ENCODE assay signal across 19 cellular contexts in genomic region chr20:22626501-22626900, GRCh38. TPM values are rescaled to one million over a fixed set of nuclear protein-coding genes. Genes with fewer than 3 reads are reported as not detected.
DNase-seq lines count a peak whose midpoint lies in the region; ATAC-seq and TF ChIP-seq lines count a peak whose summit lies in the region.
"Had no signal": no experiment of that assay in that cellular context is flagged by ENCODE, and none has a peak within 500 bp of the region (broad histone marks: within the 10 kb centered on the region; RNA-seq: fewer than 3 reads in every experiment).

No MANE protein-coding gene starts in this region.

- intact Hi-C loops in lower leg skin (cut with DNase I; ENCODE audit: low total_unique reads) (no loop called here), natural killer cell (cut with micrococcal nuclease) (no loop called here)

- H3K4me3 ChIP-seq in GM23338 (no peak overlapping the region), lower leg skin (ENCODE audit: low read depth, poor library complexity, severe bottlenecking) (no peak overlapping the region)
- H3K4me3 ChIP-seq: GM23248 had no signal

- no peak overlapping the region for H2AFZ ChIP-seq in GM23338
- H2AFZ ChIP-seq: GM23248 had no signal

- peaks cover 16% of the 10 kb centered on the region for H3K4me1 ChIP-seq in GM23338 (ENCODE audit: insufficient read depth)

- peaks cover 7% of the 10 kb centered on the region for H3K27me3 Mint-ChIP-seq in GM23338 (ENCODE audit: insufficient read depth, low read depth, poor library complexity)
- no peaks in the 10 kb centered on the region for H3K27me3 Mint-ChIP-seq in natural killer cell (ENCODE audit: low read depth in 2 of 2)
- H3K27me3 Mint-ChIP-seq: CD4-positive, alpha-beta memory T cell had no signal

- H3K27ac Mint-ChIP-seq in GM23338 = no peak overlapping the region
- no peak overlapping the region for H3K27ac Mint-ChIP-seq in natural killer cell
- H3K27ac Mint-ChIP-seq: CD4-positive, alpha-beta memory T cell; H9 had no signal

- peaks cover 5% of the 10 kb centered on the region; the same call in 1 of the 2 replicates for H3K9me2 ChIP-seq in GM23338 (ENCODE audit: insufficient read depth)

- DNase-seq in NCI-H2196 treated with DMSO at 0.1 percent for 48 hours (lab: John Stamatoyannopoulos, UW; ENCODE audit: unreplicated experiment) (peak; percentile 22), NCI-H2196 (lab: John Stamatoyannopoulos, UW; ENCODE audit: unreplicated experiment) (no peak), GM23338 (ENCODE audit: low spot score) (peak; percentile 10), NCI-H69 (lab: John Stamatoyannopoulos, UW) (peak; percentile 15), left kidney (ENCODE audit: low read depth, low spot score) (peak; percentile 94), lower leg skin (ENCODE audit: low spot score in 2 of 2) (no peak), D341Med (ENCODE audit: low spot score) (no peak), natural killer cell (no peak)
- DNase-seq: C1 segment of cervical spinal cord; Calu3; CD4-positive, alpha-beta memory T cell; COR-L47; DMS153; DND-41; GM23248; H9 had no signal

- H3K4me3 Mint-ChIP-seq in GM23338 (no peak overlapping the region), natural killer cell (no peak overlapping the region)
- H3K4me3 Mint-ChIP-seq: CD4-positive, alpha-beta memory T cell; H9 had no signal

- H4K20me1 ChIP-seq in GM23338 (replicated peaks; ENCODE audit: insufficient read depth) = no peaks in the 10 kb centered on the region

- no peaks in the 10 kb centered on the region for H3K36me3 ChIP-seq in GM23338 (ENCODE audit: insufficient read depth)

- TF ChIP-seq CTCF in GM23338 (conservative IDR thresholded peaks at IDR 0.05; ENCODE audit: low read depth in 2 of 2) (no peak), lower leg skin (IDR thresholded peaks at IDR 0.05) (no peak), natural killer cell (IDR thresholded peaks at IDR 0.05) (no peak)

- H3K27me3 ChIP-seq in GM23338 (ENCODE audit: insufficient read depth) = peaks cover 14% of the 10 kb centered on the region

- no peak overlapping the region for H3K4me2 ChIP-seq in GM23338

- H3K27ac ChIP-seq in GM23338 (ENCODE audit: low read depth) = no peak overlapping the region
- H3K27ac ChIP-seq: GM23248 had no signal

- ATAC-seq in GM23338 (peak; percentile 39; the same call in 2 of the 3 replicates), natural killer cell (no peak)
- ATAC-seq: HCT116 had no signal

- H3K9me3 Mint-ChIP-seq in GM23338 (no peaks in the 10 kb centered on the region), natural killer cell (no peaks in the 10 kb centered on the region)
- H3K9me3 Mint-ChIP-seq: H9 had no signal

- no peak for TF ChIP-seq POLR2A in lower leg skin (IDR thresholded peaks at IDR 0.05)

- no peaks in the 10 kb centered on the region for H3F3A ChIP-seq in GM23338 (replicated peaks; ENCODE audit: low read depth)

- H3K79me2 ChIP-seq in GM23338 (replicated peaks; ENCODE audit: insufficient read depth) = no peaks in the 10 kb centered on the region

- no peaks in the 10 kb centered on the region for H3K36me3 Mint-ChIP-seq in GM23338 (ENCODE audit: low read depth)
- H3K36me3 Mint-ChIP-seq in natural killer cell = no peaks in the 10 kb centered on the region
- H3K36me3 Mint-ChIP-seq: CD4-positive, alpha-beta memory T cell had no signal

- H3K4me1 Mint-ChIP-seq in GM23338 (peaks cover 17% of the 10 kb centered on the region), natural killer cell (no peaks in the 10 kb centered on the region)
- H3K4me1 Mint-ChIP-seq: CD4-positive, alpha-beta memory T cell had no signal

- 74 to 89% methylated on average over 1 of the region's 1 CpG for WGBS in lower leg skin, 2 donors

TF ChIP-seq in GM23338, 12 proteins besides CTCF, POLR2A, EP300 and RAD21 (continues in another document):
- TF ChIP-seq STAT1 (IDR thresholded peaks at IDR 0.05; ENCODE audit: unreplicated experiment) (no peak), REST (IDR thresholded peaks at IDR 0.05; ENCODE audit: unreplicated experiment) (no peak), NANOG (IDR thresholded peaks at IDR 0.05; ENCODE audit: borderline replicate concordance) (no peak), POLR2AphosphoS5 (IDR thresholded peaks at IDR 0.05; ENCODE audit: low read depth) (no peak), EZH2 (IDR thresholded peaks at IDR 0.05; ENCODE audit: low read depth, unreplicated experiment) (no peak), ZNF114 (CRISPR knock-in tag; IDR thresholded peaks at IDR 0.05) (no peak), ETS1 (IDR thresholded peaks at IDR 0.05) (no peak)

RNA-seq across cellular contexts. Expression of gene FOXA2, which starts 42.1 kb away (rescaled TPM):
- not detected in 2 replicates for total RNA-seq in GM23338 (2014; rRNA removed; shearing (Covaris generic))
- polyA plus RNA-seq in GM23338 (2016; fragmentation: Nextera tagmentation; extraction: Ambion mirVana) = not detected in 2 replicates
- total RNA-seq in lower leg skin = not detected
- not detected for total RNA-seq in natural killer cell
- total RNA-seq: A673; CD4-positive, alpha-beta memory T cell; GM23248; H9 had no signal
- polyA plus RNA-seq: BJ; CD4-positive, alpha-beta memory T cell; GM23248 had no signal

Comparison
In these comparisons a context has a peak if more than half of its experiments do, and no peak if none do; other contexts are left out.
1. DNase-seq: peak in NCI-H2196 treated with DMSO at 0.1 percent for 48 hours (single experiment), GM23338 (single experiment), NCI-H69 (single experiment) and left kidney (single experiment); none in NCI-H2196 (single experiment), lower leg skin (0 of 2), D341Med (single experiment) and natural killer cell (single experiment).